In the genomic region with DNA sequence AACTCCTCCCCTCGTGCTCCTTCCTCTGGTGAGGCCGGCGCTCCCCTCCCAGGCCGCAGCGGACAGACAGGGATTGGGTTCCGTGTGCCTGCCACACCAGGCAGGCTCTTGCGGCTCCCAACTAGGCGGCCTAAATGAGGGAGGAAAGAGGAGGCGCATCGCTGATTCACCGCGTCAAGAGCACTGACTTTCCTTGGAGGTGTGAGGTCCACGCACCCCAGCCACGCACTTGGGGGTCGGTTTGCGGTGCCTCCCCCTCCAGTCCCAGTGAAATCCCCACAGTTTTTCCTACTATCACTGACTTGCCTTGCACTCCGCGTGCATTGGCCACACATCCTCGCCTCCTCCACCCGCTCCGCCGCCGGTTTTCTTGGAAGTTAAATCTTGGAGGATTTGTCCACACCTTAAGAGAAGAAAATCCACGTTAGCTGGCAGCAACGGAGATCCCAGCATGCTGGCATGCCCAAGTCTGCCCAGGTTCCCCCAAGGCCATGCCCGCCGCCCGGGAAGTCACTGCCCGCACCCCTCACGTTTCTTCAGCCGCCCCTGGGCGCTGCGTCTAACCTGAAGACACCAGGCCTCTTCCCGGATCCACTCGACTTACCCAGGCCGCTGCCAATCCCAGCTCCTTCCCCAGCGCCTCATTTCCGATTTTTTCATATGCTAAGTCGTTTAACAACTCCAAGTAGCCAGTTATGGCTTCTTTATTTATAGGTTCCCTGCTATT, we compare ENCODE assay signal across 1 cellular context.
TF ChIP-seq lines count a peak whose summit lies in the region.

No MANE protein-coding gene starts in this region.

TF ChIP-seq in SK-N-SH treated with all-trans-retinoic acid at 6 μM for 48 hours, 23 proteins besides CTCF, POLR2A, EP300 and RAD21 (continued from another document):
- TF ChIP-seq, protein P1, sequence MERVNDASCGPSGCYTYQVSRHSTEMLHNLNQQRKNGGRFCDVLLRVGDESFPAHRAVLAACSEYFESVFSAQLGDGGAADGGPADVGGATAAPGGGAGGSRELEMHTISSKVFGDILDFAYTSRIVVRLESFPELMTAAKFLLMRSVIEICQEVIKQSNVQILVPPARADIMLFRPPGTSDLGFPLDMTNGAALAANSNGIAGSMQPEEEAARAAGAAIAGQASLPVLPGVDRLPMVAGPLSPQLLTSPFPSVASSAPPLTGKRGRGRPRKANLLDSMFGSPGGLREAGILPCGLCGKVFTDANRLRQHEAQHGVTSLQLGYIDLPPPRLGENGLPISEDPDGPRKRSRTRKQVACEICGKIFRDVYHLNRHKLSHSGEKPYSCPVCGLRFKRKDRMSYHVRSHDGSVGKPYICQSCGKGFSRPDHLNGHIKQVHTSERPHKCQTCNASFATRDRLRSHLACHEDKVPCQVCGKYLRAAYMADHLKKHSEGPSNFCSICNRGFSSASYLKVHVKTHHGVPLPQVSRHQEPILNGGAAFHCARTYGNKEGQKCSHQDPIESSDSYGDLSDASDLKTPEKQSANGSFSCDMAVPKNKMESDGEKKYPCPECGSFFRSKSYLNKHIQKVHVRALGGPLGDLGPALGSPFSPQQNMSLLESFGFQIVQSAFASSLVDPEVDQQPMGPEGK (CRISPR knock-in tag; IDR thresholded peaks at IDR 0.05; ENCODE audit: borderline replicate concordance), result no peak
- TF ChIP-seq GLIS3 (CRISPR knock-in tag; IDR thresholded peaks at IDR 0.05), result no peak
- TF ChIP-seq TCF4 (CRISPR knock-in tag; IDR thresholded peaks at IDR 0.05; ENCODE audit: borderline replicate concordance), result no peak
- no peak for TF ChIP-seq ZFP30 (CRISPR knock-in tag; IDR thresholded peaks at IDR 0.05)
- no peak for TF ChIP-seq ISL1 (CRISPR knock-in tag; IDR thresholded peaks at IDR 0.05)
- TF ChIP-seq ZC3H10 (CRISPR knock-in tag; IDR thresholded peaks at IDR 0.05), result no peak
